In genomic region chr19:7337380-7338194, GRCh38 we compare ENCODE assay signal across 9 cellular contexts. TPM values are rescaled to one million over a fixed set of nuclear protein-coding genes. Genes with fewer than 3 reads are reported as not detected.
A peak's percentile ranks its signal among the peaks of the same experiment; 100 is the strongest.
DNase-seq lines count a peak whose midpoint lies in the region; ATAC-seq and TF ChIP-seq lines count a peak whose summit lies in the region.
"Had no signal": no experiment of that assay in that cellular context is flagged by ENCODE, and none has a peak within 500 bp of the region (broad histone marks: within the 10 kb centered on the region; RNA-seq: fewer than 3 reads in every experiment).

No MANE protein-coding gene starts in this region.

- peak overlapping the region; percentile 6 for H3K27ac ChIP-seq in upper lobe of right lung
- H3K27ac ChIP-seq in breast epithelium, result no peak overlapping the region
- H3K27ac ChIP-seq: pancreas had no signal

- peak overlapping the region; percentile 15 for H3K4me3 ChIP-seq in GM12865 (ENCODE audit: low read depth, low read length)
- no peak overlapping the region for H3K4me3 ChIP-seq in upper lobe of right lung
- H3K4me3 ChIP-seq in breast epithelium, result no peak overlapping the region
- H3K4me3 ChIP-seq: pancreas had no signal

- H3K27ac Mint-ChIP-seq in activated T-helper 17 cell treated with anti-CD3 and anti-CD28 coated beads, Interleukin-2, amount 50 U/mL, for 72 hours, result no peak overlapping the region

- peaks cover 17% of the 10 kb centered on the region for H3K4me1 Mint-ChIP-seq in activated T-helper 17 cell treated with anti-CD3 and anti-CD28 coated beads, Interleukin-2, amount 50 U/mL, for 72 hours

- H3K27me3 Mint-ChIP-seq in activated T-helper 17 cell treated with anti-CD3 and anti-CD28 coated beads, Interleukin-2, amount 50 U/mL, for 72 hours, result no peaks in the 10 kb centered on the region

- CTCF ChIA-PET in HEK293T (lab: Yijun Ruan, JAX), result no interaction called here

- TF ChIP-seq POLR2A in breast epithelium (IDR thresholded peaks at IDR 0.05), result no peak

- intact Hi-C loops in upper lobe of right lung (cut with DNase I) (no loop called here), breast epithelium (cut with DNase I; ENCODE audit: low total_unique reads) (no loop called here)

- H3K4me3 Mint-ChIP-seq in activated T-helper 17 cell treated with anti-CD3 and anti-CD28 coated beads, Interleukin-2, amount 50 U/mL, for 72 hours, result peak overlapping the region; percentile 31

- H3K4me1 ChIP-seq in upper lobe of right lung (peaks cover 5% of the 10 kb centered on the region), breast epithelium (no peaks in the 10 kb centered on the region)
- H3K4me1 ChIP-seq: pancreas had no signal

- POLR2A ChIA-PET in HEK293T (lab: Yijun Ruan, JAX), result interaction anchor here (1.2 kb wide), 1 partner anchor 238 kb away, joined by 4 read pairs; no protein-coding TSS in a partner anchor

- H3K9me3 ChIP-seq in upper lobe of right lung (no peaks in the 10 kb centered on the region), breast epithelium (no peaks in the 10 kb centered on the region)
- H3K9me3 ChIP-seq: pancreas had no signal

- H3K27me3 ChIP-seq in upper lobe of right lung (no peaks in the 10 kb centered on the region), breast epithelium (no peaks in the 10 kb centered on the region)
- H3K27me3 ChIP-seq: pancreas had no signal

- H3K36me3 Mint-ChIP-seq in activated T-helper 17 cell treated with anti-CD3 and anti-CD28 coated beads, Interleukin-2, amount 50 U/mL, for 72 hours (ENCODE audit: low read depth), result no peaks in the 10 kb centered on the region

- TF ChIP-seq CTCF in GM12865 (IDR thresholded peaks at IDR 0.05; ENCODE audit: insufficient read depth, low read depth, low read length, missing control alignments) (peak; percentile 36), upper lobe of right lung (IDR thresholded peaks at IDR 0.05) (no peak), breast epithelium (IDR thresholded peaks at IDR 0.05) (no peak)

- H3K36me3 ChIP-seq in upper lobe of right lung (no peaks in the 10 kb centered on the region), breast epithelium (no peaks in the 10 kb centered on the region)
- H3K36me3 ChIP-seq: pancreas had no signal

- DNase-seq in GM12865 (ENCODE audit: low read depth) (peak; percentile 98), upper lobe of right lung (peak; percentile 57), HEK293T (ENCODE audit: extremely low spot score) (no peak), breast epithelium (ENCODE audit: low spot score in 2 of 2) (no peak)
- DNase-seq in activated CD8-positive, alpha-beta memory T cell treated with anti-CD3 and anti-CD28 coated beads for 24 hours, result no peak

- H3K9me3 Mint-ChIP-seq in activated T-helper 17 cell treated with anti-CD3 and anti-CD28 coated beads, Interleukin-2, amount 50 U/mL, for 72 hours, result no peaks in the 10 kb centered on the region

- ATAC-seq in GM19463 (IDR thresholded peaks at IDR 0.05; ENCODE audit: unreplicated experiment), result peak; percentile 67
- ATAC-seq in HG03442 (IDR thresholded peaks at IDR 0.05; ENCODE audit: unreplicated experiment), result peak; percentile 56
- ATAC-seq in activated T-helper 17 cell treated with anti-CD3 and anti-CD28 coated beads, Interleukin-2, amount 50 U/mL, for 72 hours (replicated peaks), result peak; percentile 97
- peak; percentile 75 for ATAC-seq in upper lobe of right lung

TF ChIP-seq in HEK293T, 16 proteins besides CTCF, POLR2A, EP300 and RAD21:
- TF ChIP-seq SP1 (IDR thresholded peaks at IDR 0.05) (no peak), PKNOX1 (IDR thresholded peaks at IDR 0.05) (no peak), BHLHE40 (IDR thresholded peaks at IDR 0.05; ENCODE audit: borderline replicate concordance) (no peak), ELF4 (IDR thresholded peaks at IDR 0.05) (no peak), TARDBP (IDR thresholded peaks at IDR 0.05) (no peak), FOXA1 (IDR thresholded peaks at IDR 0.05) (no peak), SUZ12 (IDR thresholded peaks at IDR 0.05) (no peak), FOXK2 (IDR thresholded peaks at IDR 0.05) (no peak), LEF1 (IDR thresholded peaks at IDR 0.05; ENCODE audit: borderline replicate concordance) (no peak), HDGF (IDR thresholded peaks at IDR 0.05; ENCODE audit: borderline replicate concordance) (no peak), NFRKB (IDR thresholded peaks at IDR 0.05) (no peak), ZNF384 (IDR thresholded peaks at IDR 0.05) (no peak), L3MBTL2 (conservative IDR thresholded peaks at IDR 0.05) (no peak), ARNT (IDR thresholded peaks at IDR 0.05) (no peak), FOXM1 (IDR thresholded peaks at IDR 0.05; ENCODE audit: borderline replicate concordance) (no peak), CTBP1 (IDR thresholded peaks at IDR 0.05; ENCODE audit: borderline replicate concordance) (no peak)

RNA-seq across cellular contexts. Expression of gene ARHGEF18, which starts 11.2 kb away (rescaled TPM):
- total RNA-seq in activated T-helper 17 cell treated with anti-CD3 and anti-CD28 coated beads, Interleukin-2, amount 50 U/mL, for 72 hours, result 10 to 100 TPM; 47.8 to 58.6 TPM
- total RNA-seq in upper lobe of right lung, result 50.4 TPM
- 10 to 100 TPM; 16.8 to 23.3 (median 22.9) TPM for total RNA-seq in breast epithelium

RNA-seq across cellular contexts. Expression of gene INSR, which starts 43.4 kb away (rescaled TPM):
- 1 to 10 TPM in 1 of 2 donors, under 1 TPM in 1; 0.69 to 5.0 TPM for total RNA-seq in activated T-helper 17 cell treated with anti-CD3 and anti-CD28 coated beads, Interleukin-2, amount 50 U/mL, for 72 hours
- total RNA-seq in upper lobe of right lung (37.5 TPM), breast epithelium (100 to 1,000 TPM in 2 of 3 donors, 10 to 100 TPM in 1; 66.3 to 108 (median 104) TPM)

Comparison
In these comparisons a context has a peak if more than half of its experiments do, and no peak if none do; other contexts are left out.
1. DNase-seq: peak in GM12865 (single experiment) and upper lobe of right lung (single experiment); none in activated CD8-positive, alpha-beta memory T cell treated with anti-CD3 and anti-CD28 coated beads for 24 hours (single experiment), HEK293T (single experiment) and breast epithelium (0 of 2).
2. Peak in every context shown above with its lines, with median percentiles within 50 percentile points of each other: ATAC-seq.